ENCODE assay signal across 27 cellular contexts in genomic region chr13:61188057-61188456, GRCh38.
"Had no signal": no experiment of that assay in that cellular context is flagged by ENCODE, and none has a peak within 500 bp of the region (broad histone marks: within the 10 kb centered on the region; RNA-seq: fewer than 3 reads in every experiment).

No MANE protein-coding gene starts in this region.

- H3K9me3 ChIP-seq: stomach, suprapubic skin, testis, thoracic aorta, thyroid gland, tibial artery, transverse colon, upper lobe of left lung, upper lobe of right lung, uterus, vagina had no signal

- H3K36me3 ChIP-seq: stomach, suprapubic skin, thoracic aorta, thyroid gland, tibial artery, tibial nerve, transverse colon, upper lobe of left lung, upper lobe of right lung, uterus, vagina had no signal

- ATAC-seq: stimulated activated effector memory CD8-positive, alpha-beta T cell treated with anti-CD3 and anti-CD28 coated beads, Interleukin-12 subunit alpha, Interleukin-12 subunit beta, amount 100 ng/mL, for 72 hours; stimulated activated memory B cell treated with anti-CD40 and anti-IgM and Interleukin-4, amounts not matched to agents 10 μg/mL and 1 μg/mL and 100 μg/mL, for 72 hours; stimulated activated naive B cell treated with anti-CD40 and anti-IgM and Interleukin-4, amounts not matched to agents 10 μg/mL and 1 μg/mL and 100 μg/mL, for 72 hours; stimulated activated naive CD8-positive, alpha-beta T cell treated with anti-CD3 and anti-CD28 coated beads, Interleukin-15, amount 100 ng/mL, for 72 hours; stimulated activated naive CD8-positive, alpha-beta T cell treated with anti-CD3 and anti-CD28 coated beads, Interleukin-15, Interleukin-2, amounts not matched to agents 100 U/mL and 50 U/mL, for 24 hours; upper lobe of right lung had no signal

- H3K4me1 ChIP-seq: stomach, suprapubic skin, testis, thyroid gland, tibial artery, tibial nerve, upper lobe of left lung, upper lobe of right lung, uterus, vagina had no signal

- DNase-seq: stimulated activated CD4-positive, alpha-beta T cell treated with anti-CD3 and anti-CD28 coated beads, Interleukin-2, amount 100 ng/mL, for 48 hours; stimulated activated CD4-positive, alpha-beta T cell treated with anti-CD3 and anti-CD28 coated beads, Interleukin-4, amount 100 ng/mL, for 1 hour; stimulated activated CD4-positive, alpha-beta T cell treated with anti-CD3 and anti-CD28 coated beads, Interleukin-4, amount 100 ng/mL, for 24 hours; stimulated activated CD4-positive, alpha-beta T cell treated with anti-CD3 and anti-CD28 coated beads, Interleukin-4, amount 100 ng/mL, for 4 hours; stimulated activated CD8-positive, alpha-beta memory T cell treated with anti-CD3 and anti-CD28 coated beads, Interleukin-4, amount 100 ng/mL, for 48 hours; stimulated activated naive B cell treated with anti-CD40 and anti-IgM and Interleukin-4, amounts not matched to agents 10 μg/mL and 1 μg/mL and 100 μg/mL, for 72 hours; stimulated activated naive CD4-positive, alpha-beta T cell; stimulated activated naive CD4-positive, alpha-beta T cell treated with Interleukin-2 at 50 U/mL for 16 hours; stimulated activated naive CD8-positive, alpha-beta T cell treated with anti-CD3 and anti-CD28 coated beads, Interleukin-15, amount 100 ng/mL, for 72 hours; stimulated activated naive CD8-positive, alpha-beta T cell treated with anti-CD3 and anti-CD28 coated beads, Interleukin-15, Interleukin-2, amounts not matched to agents 100 U/mL and 50 U/mL, for 24 hours; stomach; substantia nigra; testis; thyroid gland; tibial artery; transverse colon; trophoblast cell; upper lobe of left lung; upper lobe of right lung; uterus had no signal

- H3K27ac ChIP-seq: stomach, suprapubic skin, testis, thoracic aorta, thyroid gland, tibial artery, tibial nerve, transverse colon, upper lobe of left lung, upper lobe of right lung, uterus, vagina had no signal

- FAIRE-seq: urothelium cell line had no signal

- H3K27me3 ChIP-seq: stomach, suprapubic skin, testis, thyroid gland, tibial artery, tibial nerve, transverse colon, upper lobe of left lung, upper lobe of right lung, uterus, vagina had no signal

- H3K4me3 ChIP-seq: stomach, suprapubic skin, testis, thoracic aorta, thyroid gland, tibial artery, tibial nerve, transverse colon, upper lobe of left lung, upper lobe of right lung, uterus, vagina had no signal
